ENCODE assay signal across 8 cellular contexts in genomic region chr5:57174850-57175525, GRCh38. TPM values are rescaled to one million over a fixed set of nuclear protein-coding genes. Genes with fewer than 3 reads are reported as not detected.
DNase-seq lines count a peak whose midpoint lies in the region; ATAC-seq and TF ChIP-seq lines count a peak whose summit lies in the region.

No MANE protein-coding gene starts in this region.

- H3K9me3 ChIP-seq in A673 (ENCODE audit: low read depth, low read length, poor library complexity, severe bottlenecking): no peaks in the 10 kb centered on the region

- POLR2A ChIA-PET in A673 (lab: Charles Lee; ENCODE audit: low non-redundant PET): no interaction called here
- POLR2A ChIA-PET in GM10248 (lab: Yijun Ruan, JAX): no interaction called here

- H3K27ac ChIP-seq in A673 (ENCODE audit: low read depth, low read length, poor library complexity, severe bottlenecking): peak overlapping the region; percentile 99

- no peak for DNase-seq in A673 (ENCODE audit: low spot score)
- DNase-seq in HFF-Myc (ENCODE audit: extremely low read depth, low read depth): no peak
- DNase-seq in activated naive CD8-positive, alpha-beta T cell treated with anti-CD3 and anti-CD28 coated beads, Interleukin-2, amount 50 U/mL, for 24 hours: no peak
- DNase-seq in kidney epithelial cell (ENCODE audit: low read depth): no peak
- peak; percentile 63 for DNase-seq in superior temporal gyrus (ENCODE audit: extremely low spot score)
- no peak for DNase-seq in posterior vena cava (ENCODE audit: low spot score)
- DNase-seq in GM10248 (ENCODE audit: extremely low spot score): no peak
- no peak for DNase-seq in A172 (ENCODE audit: low spot score)

- no peak for ATAC-seq in activated naive CD8-positive, alpha-beta T cell treated with anti-CD3 and anti-CD28 coated beads, Interleukin-2, amount 50 U/mL, for 24 hours

- H3K27me3 Mint-ChIP-seq in activated naive CD8-positive, alpha-beta T cell treated with anti-CD3 and anti-CD28 coated beads, Interleukin-2, amount 50 U/mL, for 24 hours: no peaks in the 10 kb centered on the region

- peak overlapping the region; percentile 88 for H3K4me3 ChIP-seq in A673 (ENCODE audit: low read depth, low read length, poor library complexity, severe bottlenecking)
- H3K4me3 ChIP-seq in HFF-Myc (replicated peaks; ENCODE audit: low read depth, low read length): peak overlapping the region; percentile 95
- H3K4me3 ChIP-seq in kidney epithelial cell (ENCODE audit: low read depth, low read length): peak overlapping the region; percentile 94

- CTCF ChIA-PET in A673 (lab: Charles Lee) (no interaction called here), GM10248 (lab: Yijun Ruan, JAX) (interaction anchor here (1.2 to 1.5 kb wide), 2 partner anchors 7 to 13 kb away, joined by 3 to 5 read pairs; no protein-coding TSS in a partner anchor)

- H3K4me1 ChIP-seq in A673 (ENCODE audit: insufficient read depth, low read length, poor library complexity, severe bottlenecking): peaks cover 11% of the 10 kb centered on the region

- peak overlapping the region; percentile 92 for H3K4me3 Mint-ChIP-seq in activated naive CD8-positive, alpha-beta T cell treated with anti-CD3 and anti-CD28 coated beads, Interleukin-2, amount 50 U/mL, for 24 hours

- peak overlapping the region; percentile 98 for H3K27ac Mint-ChIP-seq in activated naive CD8-positive, alpha-beta T cell treated with anti-CD3 and anti-CD28 coated beads, Interleukin-2, amount 50 U/mL, for 24 hours

- H3K4me1 Mint-ChIP-seq in activated naive CD8-positive, alpha-beta T cell treated with anti-CD3 and anti-CD28 coated beads, Interleukin-2, amount 50 U/mL, for 24 hours: peaks cover 48% of the 10 kb centered on the region

- intact Hi-C loops in A673 (cut with micrococcal nuclease; ENCODE audit: unreplicated experiment): loop anchor here (5.0 kb wide), 1 partner anchor 47 kb away; no protein-coding TSS in a partner anchor
- intact Hi-C loops in posterior vena cava (cut with DNase I): no loop called here

- no peaks in the 10 kb centered on the region for H3K9me3 Mint-ChIP-seq in activated naive CD8-positive, alpha-beta T cell treated with anti-CD3 and anti-CD28 coated beads, Interleukin-2, amount 50 U/mL, for 24 hours

- H3K36me3 ChIP-seq in A673 (ENCODE audit: insufficient read depth, low read length, poor library complexity, severe bottlenecking): peaks cover 14% of the 10 kb centered on the region
- H3K36me3 ChIP-seq in kidney epithelial cell (ENCODE audit: control insufficient read depth, insufficient read depth, low read length): no peaks in the 10 kb centered on the region

- TF ChIP-seq CTCF in A673 (conservative IDR thresholded peaks at IDR 0.05; ENCODE audit: low read depth, low read length): no peak
- TF ChIP-seq CTCF in HFF-Myc (IDR thresholded peaks at IDR 0.05; ENCODE audit: low read depth, low read length, missing control alignments): no peak
- TF ChIP-seq CTCF in kidney epithelial cell (IDR thresholded peaks at IDR 0.05; ENCODE audit: insufficient read depth, low read length, poor library complexity, severe bottlenecking): no peak
- TF ChIP-seq CTCF in GM10248 (IDR thresholded peaks at IDR 0.05; ENCODE audit: control extremely low read depth, extremely low read depth, low read depth, missing control alignments): no peak

- no peaks in the 10 kb centered on the region for H3K27me3 ChIP-seq in A673 (replicated peaks; ENCODE audit: insufficient read depth, low read depth, low read length, poor library complexity)
- H3K27me3 ChIP-seq in kidney epithelial cell (ENCODE audit: control insufficient read depth, insufficient read depth, low read length): no peaks in the 10 kb centered on the region

- no TSS peak for BruUV-seq in A673 (replicated peaks; lab: Mats Ljungman, UMichigan)

- peaks cover 41% of the 10 kb centered on the region for H3K36me3 Mint-ChIP-seq in activated naive CD8-positive, alpha-beta T cell treated with anti-CD3 and anti-CD28 coated beads, Interleukin-2, amount 50 U/mL, for 24 hours (ENCODE audit: low read depth)

RNA-seq across cellular contexts. Expression of gene GPBP1, which starts 1.1 kb away (rescaled TPM):
- total RNA-seq in A673 (2021) (85.5 and 86.4 TPM in 2 replicates), kidney epithelial cell (45.9 and 50.9 TPM in 2 replicates), posterior vena cava (10 to 100 TPM; 51.2 to 51.6 TPM)
- 85.3 and 117 TPM in 2 replicates for total RNA-seq in A172 (2014; rRNA removed; shearing (Covaris generic))
